In genomic region chr1:197439708-197440107, GRCh38 we compare ENCODE assay signal across 20 cellular contexts.
DNase-seq lines count a peak whose midpoint lies in the region; ATAC-seq and TF ChIP-seq lines count a peak whose summit lies in the region.
"Had no signal": no experiment of that assay in that cellular context is flagged by ENCODE, and none has a peak within 500 bp of the region (broad histone marks: within the 10 kb centered on the region; RNA-seq: fewer than 3 reads in every experiment).

No MANE protein-coding gene starts in this region.

- CTCF ChIA-PET in WTC11 (lab: Charles Lee): interaction anchor here (0.5 kb wide), 1 partner anchor 872 kb away, joined by 3 read pairs; no protein-coding TSS in a partner anchor

- no peaks in the 10 kb centered on the region for H3K9me3 ChIP-seq in HUES6 (ENCODE audit: control insufficient read depth, insufficient read depth, low read depth, low read length)
- H3K9me3 ChIP-seq: BE2C had no signal

- H3K4me3 Mint-ChIP-seq in WTC11: peak overlapping the region; percentile 17; the same call in 1 of the 2 replicates
- peak overlapping the region; percentile 48 for H3K4me3 Mint-ChIP-seq in type B pancreatic cell
- H3K4me3 Mint-ChIP-seq: CD4-positive, CD25-positive, alpha-beta regulatory T cell; CD8-positive, alpha-beta memory T cell had no signal

- H3K4me3 ChIP-seq in HUES6 (ENCODE audit: low read depth, low read length): 0 out of 2 replicates have a peak overlapping the region, but pooled peaks have one; percentile 18
- H3K4me3 ChIP-seq: GM23248 had no signal

- DNase-seq in WTC11 (ENCODE audit: low spot score) (no peak), iPS DF 19.7 (ENCODE audit: low read depth, low spot score) (peak; percentile 5), type B pancreatic cell (ENCODE audit: extremely low spot score, unreplicated experiment) (no peak), G401 (ENCODE audit: low spot score) (no peak), SHP77 (lab: John Stamatoyannopoulos, UW) (no peak)
- DNase-seq in activated effector memory CD4-positive, alpha-beta T cell treated with anti-CD3 and anti-CD28 coated beads, Interleukin-2, amount 50 U/mL, for 16 hours: no peak
- DNase-seq in stimulated activated CD8-positive, alpha-beta memory T cell treated with anti-CD3 and anti-CD28 coated beads, Interleukin-4, amount 100 ng/mL, for 48 hours: no peak
- DNase-seq: ACHN; BE2C; C1 segment of cervical spinal cord; CD4-positive, CD25-positive, alpha-beta regulatory T cell; CD8-positive, alpha-beta memory T cell; COR-L47; DMS 273 treated with DMSO at 0.1 percent for 48 hours; DMS53; DND-41; EL; GM23248; H7 had no signal

- H3K27ac Mint-ChIP-seq in WTC11: peak overlapping the region; percentile 56; the same call in 1 of the 2 replicates
- peak overlapping the region; percentile 30 for H3K27ac Mint-ChIP-seq in type B pancreatic cell
- H3K27ac Mint-ChIP-seq: CD4-positive, CD25-positive, alpha-beta regulatory T cell; CD8-positive, alpha-beta memory T cell had no signal

- no peak; the same call in 1 of the 2 replicates for ATAC-seq in WTC11

- in situ Hi-C loops in G401 (cut with HindIII; ENCODE audit: low sequenced_read_pairs): no loop called here

- H3K36me3 ChIP-seq in HUES6 (ENCODE audit: control insufficient read depth, insufficient read depth, low read length): no peaks in the 10 kb centered on the region
- H3K36me3 ChIP-seq: BE2C had no signal

- no peak overlapping the region for H3K27ac ChIP-seq in HUES6 (ENCODE audit: low read depth, low read length)
- H3K27ac ChIP-seq: GM23248 had no signal

- TF ChIP-seq CTCF in WTC11 (IDR thresholded peaks at IDR 0.05) (no peak), type B pancreatic cell (conservative IDR thresholded peaks at IDR 0.05) (no peak)

- no peaks in the 10 kb centered on the region for H3K27me3 ChIP-seq in HUES6 (ENCODE audit: control insufficient read depth, insufficient read depth, low read length)
- H3K27me3 ChIP-seq: BE2C had no signal

- H3K36me3 Mint-ChIP-seq in WTC11: no peaks in the 10 kb centered on the region
- H3K36me3 Mint-ChIP-seq in type B pancreatic cell: no peaks in the 10 kb centered on the region
- H3K36me3 Mint-ChIP-seq: CD4-positive, CD25-positive, alpha-beta regulatory T cell; CD8-positive, alpha-beta memory T cell had no signal

- H3K27me3 Mint-ChIP-seq in WTC11 (ENCODE audit: low read depth) (no peaks in the 10 kb centered on the region), type B pancreatic cell (no peaks in the 10 kb centered on the region)

- no peak overlapping the region for H3K9ac ChIP-seq in HUES6 (ENCODE audit: low read length)
- H3K9ac ChIP-seq: GM23248 had no signal

- H3K9me3 Mint-ChIP-seq in WTC11 (no peaks in the 10 kb centered on the region), type B pancreatic cell (no peaks in the 10 kb centered on the region)
- H3K9me3 Mint-ChIP-seq: CD4-positive, CD25-positive, alpha-beta regulatory T cell; CD8-positive, alpha-beta memory T cell had no signal

- H3K4me1 ChIP-seq in HUES6 (ENCODE audit: control insufficient read depth, insufficient read depth, low read length): peaks cover 49% of the 10 kb centered on the region

- peaks cover 76% of the 10 kb centered on the region for H3K4me1 Mint-ChIP-seq in WTC11
- peaks cover 27% of the 10 kb centered on the region for H3K4me1 Mint-ChIP-seq in type B pancreatic cell (ENCODE audit: unreplicated experiment)
- H3K4me1 Mint-ChIP-seq: CD4-positive, CD25-positive, alpha-beta regulatory T cell; CD8-positive, alpha-beta memory T cell had no signal

- POLR2A ChIA-PET in WTC11 (lab: Charles Lee): no interaction called here

TF ChIP-seq in WTC11, 78 proteins besides CTCF, POLR2A, EP300 and RAD21:
- TF ChIP-seq ZNF138 (CRISPR knock-in tag; conservative IDR thresholded peaks at IDR 0.05): no peak
- TF ChIP-seq CREM (CRISPR knock-in tag; IDR thresholded peaks at IDR 0.05): no peak
- TF ChIP-seq ZNF396 (CRISPR knock-in tag; IDR thresholded peaks at IDR 0.05; ENCODE audit: borderline replicate concordance): no peak
- TF ChIP-seq ZNF121 (CRISPR knock-in tag; IDR thresholded peaks at IDR 0.05): no peak
- no peak for TF ChIP-seq E2F5 (CRISPR knock-in tag; IDR thresholded peaks at IDR 0.05)
- TF ChIP-seq TEAD1 (CRISPR knock-in tag; IDR thresholded peaks at IDR 0.05): no peak
- TF ChIP-seq ZNF317 (CRISPR knock-in tag; IDR thresholded peaks at IDR 0.05; ENCODE audit: borderline replicate concordance, low read depth): no peak
- no peak for TF ChIP-seq MXD4 (CRISPR knock-in tag; IDR thresholded peaks at IDR 0.05; ENCODE audit: borderline replicate concordance)
- no peak for TF ChIP-seq E2F1 (CRISPR knock-in tag; IDR thresholded peaks at IDR 0.05)
- TF ChIP-seq PREB (CRISPR knock-in tag; IDR thresholded peaks at IDR 0.05; ENCODE audit: borderline replicate concordance): no peak
- TF ChIP-seq TEAD4 (CRISPR knock-in tag; IDR thresholded peaks at IDR 0.05): no peak
- TF ChIP-seq ATF1 (CRISPR knock-in tag; IDR thresholded peaks at IDR 0.05): no peak
- no peak for TF ChIP-seq ETV6 (CRISPR knock-in tag; IDR thresholded peaks at IDR 0.05)
- no peak for TF ChIP-seq ZNF423 (CRISPR knock-in tag; IDR thresholded peaks at IDR 0.05)
- no peak for TF ChIP-seq NR1H2 (CRISPR knock-in tag; IDR thresholded peaks at IDR 0.05)
- no peak for TF ChIP-seq ESRRA (CRISPR knock-in tag; IDR thresholded peaks at IDR 0.05; ENCODE audit: borderline replicate concordance)
- TF ChIP-seq ATF2 (CRISPR knock-in tag; IDR thresholded peaks at IDR 0.05; ENCODE audit: borderline replicate concordance, low read depth): no peak
